Comparison of ENCODE assay signal across 23 cellular contexts in genomic region chr7:36064676-36065075, GRCh38.
"Had no signal": no experiment of that assay in that cellular context is flagged by ENCODE, and none has a peak within 500 bp of the region (broad histone marks: within the 10 kb centered on the region; RNA-seq: fewer than 3 reads in every experiment).

No MANE protein-coding gene starts in this region.

- H3K27me3 ChIP-seq: MG63, SJSA1 had no signal

- H3K9me3 ChIP-seq: MG63, SJSA1 had no signal

- H3K4me1 ChIP-seq: SJSA1 had no signal

- H3K27ac ChIP-seq: SJSA1, SK-N-MC had no signal

- H3K36me3 ChIP-seq: MG63, SJSA1 had no signal

- H3K4me3 ChIP-seq: MG63, SJSA1, SK-N-MC had no signal

- DNase-seq: IMR-90, Karpas-422, KG1, MG63, NCI-H1092, NCI-H1105 treated with DMSO at 0.1 percent for 48 hours, NCI-H1417 treated with DMSO at 0.1 percent for 48 hours, NCI-H146, NCI-H1694 treated with DMSO at 0.1 percent for 48 hours, NCI-H2029, NCI-H2081 treated with DMSO at 0.1 percent for 48 hours, NCI-H2171, NCI-H226, NCI-H446, NCI-H510A, NCI-H524 treated with DMSO at 0.1 percent for 48 hours, NCI-H69, NCI-H774, Right ventricle myocardium superior, RPMI8226, SIG-M5 had no signal
